8 cellular contexts compared by ENCODE assay signal in genomic region chr14:91415794-91416743, GRCh38. TPM values are rescaled to one million over a fixed set of nuclear protein-coding genes. Genes with fewer than 3 reads are reported as not detected.
DNase-seq lines count a peak whose midpoint lies in the region; ATAC-seq and TF ChIP-seq lines count a peak whose summit lies in the region.

No MANE protein-coding gene starts in this region.

- H3K36me3 ChIP-seq in cardiac muscle cell = no peaks in the 10 kb centered on the region

- no peaks in the 10 kb centered on the region for H3K4me1 ChIP-seq in cardiac muscle cell (ENCODE audit: low read depth)

- peak overlapping the region; percentile 98 to 100 (median 99) for H3K27ac Mint-ChIP-seq in immature natural killer cell

- peaks cover 81% of the 10 kb centered on the region for H3K27me3 ChIP-seq in cardiac muscle cell

- peak overlapping the region; percentile 40 for H3K4me3 ChIP-seq in cardiac muscle cell

- TF ChIP-seq CTCF in cardiac muscle cell (IDR thresholded peaks at IDR 0.05; ENCODE audit: low read depth, low read length) = no peak

- peaks cover 14 to 30% (median 27%) of the 10 kb centered on the region in 3 donors for H3K27me3 Mint-ChIP-seq in immature natural killer cell (ENCODE audit: low read depth in 3 of 3)

- H3K4me3 Mint-ChIP-seq in immature natural killer cell = peak overlapping the region; percentile 98 to 100 (median 99)

- ATAC-seq in left ventricle myocardium superior = no peak
- ATAC-seq in HG02938 (IDR thresholded peaks at IDR 0.05; ENCODE audit: unreplicated experiment) = peak; percentile 58

- H3K4me1 Mint-ChIP-seq in immature natural killer cell = peaks cover 60 to 67% of the 10 kb centered on the region in 2 donors

- no peaks in the 10 kb centered on the region for H3K9me3 Mint-ChIP-seq in immature natural killer cell

- DNase-seq in cardiac muscle cell (ENCODE audit: low read depth in 1 of 2, low spot score in 1 of 2) (no peak), left ventricle myocardium superior (no peak), NCI-H526 treated with DMSO at 0.1 percent for 48 hours (lab: John Stamatoyannopoulos, UW) (peak; percentile 19), activated T-helper 1 cell treated with Interleukin-2 at 50 U/mL for 16 hours (ENCODE audit: low read depth) (peak; percentile 49), immature natural killer cell (peak; percentile 82 to 84 (median 83)), NCI-H524 (lab: John Stamatoyannopoulos, UW) (no peak)
- DNase-seq in stimulated activated CD4-positive, alpha-beta T cell treated with anti-CD3 and anti-CD28 coated beads, Interleukin-4, amount 100 ng/mL, for 1 hour = peak; percentile 61

- peaks cover 18 to 28% (median 23%) of the 10 kb centered on the region in 3 donors for H3K36me3 Mint-ChIP-seq in immature natural killer cell

- H3K9me3 ChIP-seq in cardiac muscle cell (ENCODE audit: low read depth) = no peaks in the 10 kb centered on the region

- H3K27ac ChIP-seq in cardiac muscle cell = no peak overlapping the region

- intact Hi-C loops in left ventricle myocardium superior (cut with micrococcal nuclease) = loop anchor here (10.0 kb wide), 1 partner anchor 91 kb away; no protein-coding TSS in a partner anchor

RNA-seq across cellular contexts. Expression of gene CCDC88C, which starts 1.6 kb away (rescaled TPM):
- total RNA-seq in cardiac muscle cell (0.92 and 1.2 TPM in 2 replicates), left ventricle myocardium superior (3.2 TPM)
- polyA plus RNA-seq in cardiac muscle cell (0.49 and 0.57 TPM in 2 replicates), immature natural killer cell (10 to 100 TPM; 19.5 to 58.2 (median 21.2) TPM)

Comparison
In these comparisons a context has a peak if more than half of its experiments do, and no peak if none do; other contexts are left out.
1. DNase-seq: peak in NCI-H526 treated with DMSO at 0.1 percent for 48 hours (single experiment), activated T-helper 1 cell treated with Interleukin-2 at 50 U/mL for 16 hours (single experiment), immature natural killer cell (3 of 3) and stimulated activated CD4-positive, alpha-beta T cell treated with anti-CD3 and anti-CD28 coated beads, Interleukin-4, amount 100 ng/mL, for 1 hour (single experiment); none in cardiac muscle cell (0 of 2), left ventricle myocardium superior (single experiment) and NCI-H524 (0 of 2).